Comparison of ENCODE assay signal across 26 cellular contexts in genomic region chr3:34033840-34034239, GRCh38.
DNase-seq lines count a peak whose midpoint lies in the region; ATAC-seq, FAIRE-seq and TF ChIP-seq lines count a peak whose summit lies in the region.
"Had no signal": no experiment of that assay in that cellular context is flagged by ENCODE, and none has a peak within 500 bp of the region (broad histone marks: within the 10 kb centered on the region; RNA-seq: fewer than 3 reads in every experiment).

No MANE protein-coding gene starts in this region.

- POLR2A ChIA-PET in K562 (lab: Yijun Ruan, JAX) = no interaction called here

- no peak overlapping the region for H3K27ac ChIP-seq in BLaER1
- no peak overlapping the region for H3K27ac ChIP-seq in K562 (ENCODE audit: extremely low read depth, low read depth, low read length)
- H3K27ac ChIP-seq: 22Rv1, A549 had no signal

- H3K9me1 ChIP-seq in K562 (ENCODE audit: control insufficient read depth, insufficient read depth, low read length) = no peaks in the 10 kb centered on the region

- TF ChIP-seq POLR2A in K562 (conservative IDR thresholded peaks at IDR 0.05) = no peak

- H4K20me1 ChIP-seq in BLaER1 (no peaks in the 10 kb centered on the region), K562 (replicated peaks; ENCODE audit: control insufficient read depth, insufficient read depth, low read length) (0 out of 2 replicates have a peak, but pooled peaks cover 9% of the 10 kb centered on the region)

- H3K4me2 ChIP-seq in BLaER1 = peak overlapping the region; percentile 15; the same call in 1 of the 2 replicates
- H3K4me2 ChIP-seq in K562 (ENCODE audit: insufficient read depth, low read length) = no peak overlapping the region
- H3K4me2 ChIP-seq: A549 had no signal

- H3K27me3 Mint-ChIP-seq in stimulated activated memory B cell treated with anti-CD40 and anti-IgM and Interleukin-4, amounts not matched to agents 10 μg/mL and 1 μg/mL and 100 μg/mL, for 72 hours = no peaks in the 10 kb centered on the region
- H3K27me3 Mint-ChIP-seq: B cell; CD4-positive, alpha-beta memory T cell; CD4-positive, CD25-positive, alpha-beta regulatory T cell; CD8-positive, alpha-beta memory T cell had no signal

- no TSS peak for BruUV-seq in K562 (replicated peaks; lab: Mats Ljungman, UMichigan)

- no peak overlapping the region for H3K4me3 ChIP-seq in BLaER1
- no peak overlapping the region for H3K4me3 ChIP-seq in K562
- H3K4me3 ChIP-seq: A549, GM12878 had no signal

- 1% methylated on average over 7 of the region's 7 CpGs for WGBS in K562 (ENCODE audit: insufficient coverage, low coverage, missing lambda C conversion rate)

- H3K4me3 Mint-ChIP-seq in stimulated activated memory B cell treated with anti-CD40 and anti-IgM and Interleukin-4, amounts not matched to agents 10 μg/mL and 1 μg/mL and 100 μg/mL, for 72 hours = no peak overlapping the region
- H3K4me3 Mint-ChIP-seq: B cell; CD14-positive monocyte; CD4-positive, alpha-beta memory T cell; CD4-positive, CD25-positive, alpha-beta regulatory T cell; CD8-positive, alpha-beta memory T cell had no signal

- no peak overlapping the region for H3K27ac Mint-ChIP-seq in stimulated activated memory B cell treated with anti-CD40 and anti-IgM and Interleukin-4, amounts not matched to agents 10 μg/mL and 1 μg/mL and 100 μg/mL, for 72 hours
- H3K27ac Mint-ChIP-seq: B cell; CD14-positive monocyte; CD4-positive, alpha-beta memory T cell; CD4-positive, CD25-positive, alpha-beta regulatory T cell; CD8-positive, alpha-beta memory T cell had no signal

- CTCF ChIA-PET in K562 (lab: Yijun Ruan, JAX; ENCODE audit: low intra/inter-chr PET ratio) = no interaction called here

- no peaks in the 10 kb centered on the region for H3K4me1 Mint-ChIP-seq in stimulated activated memory B cell treated with anti-CD40 and anti-IgM and Interleukin-4, amounts not matched to agents 10 μg/mL and 1 μg/mL and 100 μg/mL, for 72 hours
- H3K4me1 Mint-ChIP-seq: B cell; CD14-positive monocyte; CD4-positive, alpha-beta memory T cell; CD4-positive, CD25-positive, alpha-beta regulatory T cell had no signal

- no peaks in the 10 kb centered on the region for H3K9me3 ChIP-seq in BLaER1
- no peaks in the 10 kb centered on the region for H3K9me3 ChIP-seq in K562 (replicated peaks; ENCODE audit: control insufficient read depth, insufficient read depth, low read depth, low read length)
- H3K9me3 ChIP-seq: A549 had no signal

- intact Hi-C loops in K562 (cut with micrococcal nuclease) = no loop called here

- H3K79me2 ChIP-seq in K562 (ENCODE audit: control insufficient read depth, insufficient read depth, low read length) = no peaks in the 10 kb centered on the region

- H3K36me3 Mint-ChIP-seq in stimulated activated memory B cell treated with anti-CD40 and anti-IgM and Interleukin-4, amounts not matched to agents 10 μg/mL and 1 μg/mL and 100 μg/mL, for 72 hours = no peaks in the 10 kb centered on the region
- H3K36me3 Mint-ChIP-seq: CD14-positive monocyte; CD4-positive, alpha-beta memory T cell; CD4-positive, CD25-positive, alpha-beta regulatory T cell had no signal

- peaks cover 4% of the 10 kb centered on the region for H3K9me3 Mint-ChIP-seq in stimulated activated memory B cell treated with anti-CD40 and anti-IgM and Interleukin-4, amounts not matched to agents 10 μg/mL and 1 μg/mL and 100 μg/mL, for 72 hours
- H3K9me3 Mint-ChIP-seq: CD8-positive, alpha-beta memory T cell had no signal

- ATAC-seq in K562 (peak; percentile 63), HG03378 (IDR thresholded peaks at IDR 0.05; ENCODE audit: unreplicated experiment) (no peak)
- no peak for ATAC-seq in stimulated activated memory B cell treated with anti-CD40 and anti-IgM and Interleukin-4, amounts not matched to agents 10 μg/mL and 1 μg/mL and 100 μg/mL, for 72 hours
- ATAC-seq: A549, GM12878 had no signal

- H3K4me1 ChIP-seq in BLaER1 = peaks cover 9% of the 10 kb centered on the region; the same call in 1 of the 2 replicates
- peaks cover 0 to 8% of the 10 kb centered on the region in 2 experiments; a peak in 3 of 5 replicates for H3K4me1 ChIP-seq in K562 (replicated peaks in 1 of 2; ENCODE audit: control insufficient read depth in 2 of 2, insufficient read depth in 2 of 2, low read length in 2 of 2)
- H3K4me1 ChIP-seq: A549 had no signal

- TF ChIP-seq EP300 in K562 (IDR thresholded peaks at IDR 0.05; ENCODE audit: low read length) = peak; percentile 31; the same call in 1 of the 2 replicates

- H3K9ac ChIP-seq in BLaER1 (no peak overlapping the region), K562 (ENCODE audit: insufficient read depth in 1 of 2, low read depth in 2 of 2, low read length in 2 of 2) (no peak overlapping the region)

- no peak for TF ChIP-seq RAD21 in K562 (CRISPR knock-in tag; conservative IDR thresholded peaks at IDR 0.05 in 1 of 2, IDR thresholded peaks at IDR 0.05 in 1 of 2)

- peak in 1 of 4 experiments; percentile 25 for DNase-seq in K562 (ENCODE audit: extremely low read depth in 1 of 4, low spot score in 3 of 4)
- DNase-seq in left kidney (ENCODE audit: low read depth, low spot score) = peak; percentile 74
- DNase-seq in stimulated activated CD4-positive, alpha-beta T cell treated with anti-CD3 and anti-CD28 coated beads, Interleukin-2, amount 100 ng/mL, for 48 hours = no peak
- DNase-seq: AML-193; C1 segment of cervical spinal cord; CD4-positive, alpha-beta memory T cell; CD4-positive, CD25-positive, alpha-beta regulatory T cell; CD8-positive, alpha-beta memory T cell; COR-L47; DMS 273 treated with DMSO at 0.1 percent for 48 hours; DMS153; DMS53; DMS79; DND-41; EL; GDM1 had no signal

- in situ Hi-C loops in K562 (cut with MboI) = no loop called here

- H3K36me3 ChIP-seq in BLaER1 = no peaks in the 10 kb centered on the region
- no peaks in the 10 kb centered on the region for H3K36me3 ChIP-seq in K562 (ENCODE audit: control insufficient read depth, insufficient read depth, low read length)

- no peak for FAIRE-seq in K562 (lab: Jason Lieb, UNC)
- FAIRE-seq: A549, GM12878, GM12892, GM18507 had no signal

- H3K27me3 ChIP-seq in BLaER1 (no peaks in the 10 kb centered on the region), K562 (ENCODE audit: control insufficient read depth in 2 of 2, insufficient read depth in 2 of 2, low read length in 2 of 2) (no peaks in the 10 kb centered on the region)

- no peak overlapping the region for H2AFZ ChIP-seq in K562 (ENCODE audit: low read depth, low read length)

- no peak for TF ChIP-seq CTCF in K562 (IDR thresholded peaks at IDR 0.05 in 2 of 3, conservative IDR thresholded peaks at IDR 0.05 in 1 of 3; ENCODE audit: insufficient read depth in 2 of 3, low read depth in 1 of 3, low read length in 3 of 3)

TF ChIP-seq in K562, 482 proteins besides CTCF, POLR2A, EP300 and RAD21 (continues in another document):
- TF ChIP-seq HES1 (IDR thresholded peaks at IDR 0.05; ENCODE audit: low read depth) = peak; percentile 66; the same call in 1 of the 2 replicates
- no peak for TF ChIP-seq EP400 (IDR thresholded peaks at IDR 0.05)
- 0 out of 2 replicates have a peak, but pooled peaks have one; percentile 30 for TF ChIP-seq NCOR1 (IDR thresholded peaks at IDR 0.05)
- TF ChIP-seq, protein P1, sequence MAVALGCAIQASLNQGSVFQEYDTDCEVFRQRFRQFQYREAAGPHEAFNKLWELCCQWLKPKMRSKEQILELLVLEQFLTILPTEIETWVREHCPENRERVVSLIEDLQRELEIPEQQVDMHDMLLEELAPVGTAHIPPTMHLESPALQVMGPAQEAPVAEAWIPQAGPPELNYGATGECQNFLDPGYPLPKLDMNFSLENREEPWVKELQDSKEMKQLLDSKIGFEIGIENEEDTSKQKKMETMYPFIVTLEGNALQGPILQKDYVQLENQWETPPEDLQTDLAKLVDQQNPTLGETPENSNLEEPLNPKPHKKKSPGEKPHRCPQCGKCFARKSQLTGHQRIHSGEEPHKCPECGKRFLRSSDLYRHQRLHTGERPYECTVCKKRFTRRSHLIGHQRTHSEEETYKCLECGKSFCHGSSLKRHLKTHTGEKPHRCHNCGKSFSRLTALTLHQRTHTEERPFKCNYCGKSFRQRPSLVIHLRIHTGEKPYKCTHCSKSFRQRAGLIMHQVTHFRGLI (CRISPR knock-in tag; IDR thresholded peaks at IDR 0.05) = no peak
- TF ChIP-seq TEAD4 (IDR thresholded peaks at IDR 0.05; ENCODE audit: low read length) = peak; percentile 67
- no peak for TF ChIP-seq TEAD4 (CRISPR knock-in tag; IDR thresholded peaks at IDR 0.05; ENCODE audit: borderline replicate concordance)
- TF ChIP-seq CBFA2T2 (conservative IDR thresholded peaks at IDR 0.05) = peak; percentile 47; the same call in 1 of the 2 replicates
- TF ChIP-seq FUS (optimal IDR thresholded peaks at IDR 0.05; ENCODE audit: low read depth, low read length) = no peak
- peak; percentile 71 for TF ChIP-seq TAL1 (IDR thresholded peaks at IDR 0.05)
- TF ChIP-seq ZBTB1 (CRISPR knock-in tag; IDR thresholded peaks at IDR 0.05; ENCODE audit: borderline replicate concordance, low read depth) = no peak
- TF ChIP-seq JUND (IDR thresholded peaks at IDR 0.05; ENCODE audit: borderline replicate concordance, low read depth, low read length) = 0 out of 2 replicates have a peak, but pooled peaks have one; percentile 8
- TF ChIP-seq JUND (tag; IDR thresholded peaks at IDR 0.05; ENCODE audit: borderline replicate concordance, low read depth, low read length) = no peak
- TF ChIP-seq FOSL1 (tag; conservative IDR thresholded peaks at IDR 0.05) = 0 out of 2 replicates have a peak, but pooled peaks have one; percentile 21
- peak in 1 of 2 experiments; percentile 36; a peak in 1 of 4 replicates for TF ChIP-seq RCOR1 (IDR thresholded peaks at IDR 0.05; ENCODE audit: borderline replicate concordance in 1 of 2, low read depth in 2 of 2, low read length in 2 of 2)
